ENCODE assay signal across 18 cellular contexts in the genomic region with DNA sequence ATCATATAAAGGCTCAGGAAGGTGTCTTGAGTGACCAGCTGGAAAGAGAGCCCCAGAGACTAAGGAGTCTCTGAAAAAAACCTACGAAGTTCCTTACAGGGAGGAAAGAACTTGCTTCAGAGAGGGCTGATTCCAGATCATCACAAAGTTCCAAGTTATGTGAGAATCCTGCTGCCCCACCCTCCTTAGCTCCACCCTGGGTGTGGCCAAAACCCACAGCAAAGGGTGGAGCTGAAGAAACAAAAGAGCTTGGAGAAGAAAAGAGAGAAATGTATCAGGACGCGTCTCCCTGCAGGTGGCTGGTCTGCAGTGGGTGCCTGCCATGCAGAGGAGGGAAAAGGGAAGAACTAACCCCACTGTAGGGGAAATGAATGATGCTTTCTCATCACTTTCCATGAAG. TPM values are rescaled to one million over a fixed set of nuclear protein-coding genes. Genes with fewer than 3 reads are reported as not detected.
DNase-seq lines count a peak whose midpoint lies in the region; ATAC-seq and TF ChIP-seq lines count a peak whose summit lies in the region.
"Had no signal": no experiment of that assay in that cellular context is flagged by ENCODE, and none has a peak within 500 bp of the region (broad histone marks: within the 10 kb centered on the region; RNA-seq: fewer than 3 reads in every experiment).

No MANE protein-coding gene starts in this region.

- POLR2A ChIA-PET in MCF 10A (lab: Yijun Ruan, JAX) = interaction anchor here (1.4 to 2.5 kb wide), 4 partner anchors 47 to 563 kb away, joined by 3 to 14 read pairs (median 6); partner anchors contain the start of gene RMP24
- POLR2A ChIA-PET in naive thymus-derived CD4-positive, alpha-beta T cell (lab: Charles Lee) = no interaction called here

- H3K4me1 ChIP-seq in breast epithelium (no peaks in the 10 kb centered on the region), RWPE2 (ENCODE audit: insufficient read depth, poor library complexity, severe bottlenecking) (peaks cover 28% of the 10 kb centered on the region)
- peaks cover 0 to 7% of the 10 kb centered on the region in 2 donors for H3K4me1 ChIP-seq in naive thymus-derived CD4-positive, alpha-beta T cell (ENCODE audit: control insufficient read depth in 2 of 2, insufficient read depth in 2 of 2, low read length in 2 of 2)
- H3K4me1 ChIP-seq: body of pancreas had no signal

- H3K27ac Mint-ChIP-seq in MCF 10A (ENCODE audit: low read depth, unreplicated experiment) = peak overlapping the region; percentile 80
- H3K27ac Mint-ChIP-seq in naive thymus-derived CD4-positive, alpha-beta T cell = no peak overlapping the region
- H3K27ac Mint-ChIP-seq: activated CD4-positive, alpha-beta memory T cell treated with anti-CD3 and anti-CD28 coated beads for 36 hours; activated naive CD4-positive, alpha-beta T cell treated with anti-CD3 and anti-CD28 coated beads, Interleukin-2, amount 50 U/mL, for 24 hours; activated T-cell treated with anti-CD3 and anti-CD28 coated beads, Interleukin-2, amount 50 U/mL, for 24 hours; stimulated activated effector memory CD8-positive, alpha-beta T cell treated with anti-CD3 and anti-CD28 coated beads, Interleukin-12 subunit alpha, Interleukin-12 subunit beta, amount 100 ng/mL, for 72 hours had no signal

- no peak overlapping the region for H3K4me3 Mint-ChIP-seq in MCF 10A (ENCODE audit: unreplicated experiment)
- H3K4me3 Mint-ChIP-seq in naive thymus-derived CD4-positive, alpha-beta T cell = no peak overlapping the region
- H3K4me3 Mint-ChIP-seq: activated CD4-positive, alpha-beta memory T cell treated with anti-CD3 and anti-CD28 coated beads for 36 hours; activated naive CD4-positive, alpha-beta T cell treated with anti-CD3 and anti-CD28 coated beads, Interleukin-2, amount 50 U/mL, for 24 hours; activated T-cell treated with anti-CD3 and anti-CD28 coated beads, Interleukin-2, amount 50 U/mL, for 24 hours; stimulated activated effector memory CD8-positive, alpha-beta T cell treated with anti-CD3 and anti-CD28 coated beads, Interleukin-12 subunit alpha, Interleukin-12 subunit beta, amount 100 ng/mL, for 72 hours had no signal

- no peaks in the 10 kb centered on the region for H3K9me3 Mint-ChIP-seq in MCF 10A (ENCODE audit: unreplicated experiment)
- no peaks in the 10 kb centered on the region for H3K9me3 Mint-ChIP-seq in naive thymus-derived CD4-positive, alpha-beta T cell
- H3K9me3 Mint-ChIP-seq: activated CD4-positive, alpha-beta memory T cell treated with anti-CD3 and anti-CD28 coated beads for 36 hours; activated naive CD4-positive, alpha-beta T cell treated with anti-CD3 and anti-CD28 coated beads, Interleukin-2, amount 50 U/mL, for 24 hours; activated T-cell treated with anti-CD3 and anti-CD28 coated beads, Interleukin-2, amount 50 U/mL, for 24 hours; stimulated activated effector memory CD8-positive, alpha-beta T cell treated with anti-CD3 and anti-CD28 coated beads, Interleukin-12 subunit alpha, Interleukin-12 subunit beta, amount 100 ng/mL, for 72 hours had no signal

- H3K36me3 ChIP-seq in breast epithelium (no peaks in the 10 kb centered on the region), RWPE2 (ENCODE audit: low read depth) (no peaks in the 10 kb centered on the region)
- H3K36me3 ChIP-seq in naive thymus-derived CD4-positive, alpha-beta T cell (ENCODE audit: control insufficient read depth in 2 of 3, insufficient read depth in 3 of 3, low read length in 3 of 3) = no peaks in the 10 kb centered on the region
- H3K36me3 ChIP-seq: upper lobe of left lung had no signal

- H3K27me3 ChIP-seq in breast epithelium = no peaks in the 10 kb centered on the region
- no peaks in the 10 kb centered on the region for H3K27me3 ChIP-seq in RWPE2 (ENCODE audit: insufficient read depth, poor library complexity, severe bottlenecking)
- no peaks in the 10 kb centered on the region for H3K27me3 ChIP-seq in naive thymus-derived CD4-positive, alpha-beta T cell (ENCODE audit: control insufficient read depth in 2 of 2, insufficient read depth in 2 of 2, low read length in 2 of 2)
- H3K27me3 ChIP-seq: body of pancreas, upper lobe of left lung had no signal

- BruUV-seq in MCF 10A (replicated peaks; lab: Mats Ljungman, UMichigan) = no TSS peak

- CTCF ChIA-PET in MCF 10A (lab: Yijun Ruan, JAX) = interaction anchor here (0.6 to 2.8 kb wide), 6 partner anchors 24 to 312 kb away, joined by 3 to 12 read pairs (median 4); no protein-coding TSS in a partner anchor
- CTCF ChIA-PET in naive thymus-derived CD4-positive, alpha-beta T cell (lab: Charles Lee) = interaction anchor here (0.8 kb wide), 1 partner anchor 14 kb away, joined by 3 read pairs; no protein-coding TSS in a partner anchor

- no peaks in the 10 kb centered on the region for H3K9me3 ChIP-seq in breast epithelium
- H3K9me3 ChIP-seq in RWPE2 (ENCODE audit: severe bottlenecking) = no peaks in the 10 kb centered on the region
- H3K9me3 ChIP-seq in naive thymus-derived CD4-positive, alpha-beta T cell (ENCODE audit: control insufficient read depth in 2 of 3, low read length in 3 of 3) = no peaks in the 10 kb centered on the region
- H3K9me3 ChIP-seq: body of pancreas, upper lobe of left lung had no signal

- TF ChIP-seq CTCF in MCF 10A (IDR thresholded peaks at IDR 0.05; ENCODE audit: unreplicated experiment) (no peak), breast epithelium (IDR thresholded peaks at IDR 0.05) (no peak), RWPE2 (IDR thresholded peaks at IDR 0.05; ENCODE audit: poor library complexity, severe bottlenecking) (no peak)

- H3K4me1 Mint-ChIP-seq in MCF 10A (ENCODE audit: insufficient read depth, unreplicated experiment) = peaks cover 37% of the 10 kb centered on the region
- H3K4me1 Mint-ChIP-seq in naive thymus-derived CD4-positive, alpha-beta T cell = peaks cover 17 to 44% (median 21%) of the 10 kb centered on the region in 7 donors

- no peak for TF ChIP-seq POLR2A in breast epithelium (IDR thresholded peaks at IDR 0.05)

- H3K4me3 ChIP-seq in breast epithelium (no peak overlapping the region), RWPE2 (ENCODE audit: severe bottlenecking) (no peak overlapping the region)
- H3K4me3 ChIP-seq in naive thymus-derived CD4-positive, alpha-beta T cell (ENCODE audit: low read length) = no peak overlapping the region
- H3K4me3 ChIP-seq: body of pancreas, upper lobe of left lung had no signal

- intact Hi-C loops in MCF 10A (cut with micrococcal nuclease) (loop anchor here (2.0 to 10.0 kb wide), 9 partner anchors 47 to 542 kb away; partner anchors contain the start of gene GALNT1), breast epithelium (cut with DNase I; ENCODE audit: low total_unique reads) (loop anchor here (10.0 kb wide), 1 partner anchor 175 kb away; the partner anchor contains the start of gene GALNT1)
- intact Hi-C loops in naive thymus-derived CD4-positive, alpha-beta T cell (cut with micrococcal nuclease) = loop anchor here (2.0 to 10.0 kb wide), 6 partner anchors 23 to 875 kb away; partner anchors contain the start of genes GALNT1 (in 2 of the 2) and INO80C (in 2 of the 2)

- no peaks in the 10 kb centered on the region for H3K36me3 Mint-ChIP-seq in MCF 10A (ENCODE audit: insufficient read depth, unreplicated experiment)
- no peaks in the 10 kb centered on the region for H3K36me3 Mint-ChIP-seq in naive thymus-derived CD4-positive, alpha-beta T cell
- H3K36me3 Mint-ChIP-seq: activated CD4-positive, alpha-beta memory T cell treated with anti-CD3 and anti-CD28 coated beads for 36 hours; activated naive CD4-positive, alpha-beta T cell treated with anti-CD3 and anti-CD28 coated beads, Interleukin-2, amount 50 U/mL, for 24 hours; stimulated activated effector memory CD8-positive, alpha-beta T cell treated with anti-CD3 and anti-CD28 coated beads, Interleukin-12 subunit alpha, Interleukin-12 subunit beta, amount 100 ng/mL, for 72 hours had no signal

- peak; percentile 46; the same call in 1 of the 3 replicates for ATAC-seq in RWPE2 (ENCODE audit: low read depth)
- ATAC-seq in esophagus mucosa = peak; percentile 70
- ATAC-seq in naive thymus-derived CD4-positive, alpha-beta T cell = no peak
- ATAC-seq in HG02885 (IDR thresholded peaks at IDR 0.05; ENCODE audit: poor library complexity, unreplicated experiment) = no peak
- ATAC-seq: body of pancreas had no signal

- no peaks in the 10 kb centered on the region for H3K27me3 Mint-ChIP-seq in MCF 10A (ENCODE audit: insufficient read depth, unreplicated experiment)
- peaks cover 0 to 11% (median 4%) of the 10 kb centered on the region in 5 donors for H3K27me3 Mint-ChIP-seq in naive thymus-derived CD4-positive, alpha-beta T cell
- H3K27me3 Mint-ChIP-seq: activated naive CD4-positive, alpha-beta T cell treated with anti-CD3 and anti-CD28 coated beads, Interleukin-2, amount 50 U/mL, for 24 hours; activated T-cell treated with anti-CD3 and anti-CD28 coated beads, Interleukin-2, amount 50 U/mL, for 24 hours had no signal

- DNase-seq in MCF 10A (ENCODE audit: unreplicated experiment) (peak; percentile 48), breast epithelium (ENCODE audit: low spot score in 2 of 2) (no peak), RWPE2 (ENCODE audit: low spot score) (no peak), NCI-H510A treated with DMSO at 0.1 percent for 48 hours (lab: John Stamatoyannopoulos, UW) (no peak)
- no peak for DNase-seq in naive thymus-derived CD4-positive, alpha-beta T cell
- no peak for DNase-seq in stimulated activated naive CD4-positive, alpha-beta T cell treated with Interleukin-2 at 50 U/mL for 16 hours (lab: John Stamatoyannopoulos, UW)
- DNase-seq: activated CD4-positive, alpha-beta memory T cell treated with anti-CD3 and anti-CD28 coated beads for 36 hours; activated T-cell treated with anti-CD3 and anti-CD28 coated beads, Interleukin-2, amount 50 U/mL, for 24 hours; body of pancreas; mesendoderm; NCI-H2029 treated with DMSO at 0.1 percent for 48 hours; NCI-H524; stimulated activated CD4-positive, alpha-beta T cell treated with anti-CD3 and anti-CD28 coated beads, Interleukin-12 subunit alpha, Interleukin-12 subunit beta, amount 100 ng/mL, for 4 hours; upper lobe of left lung had no signal

- H3K27ac ChIP-seq in breast epithelium (no peak overlapping the region), RWPE2 (ENCODE audit: poor library complexity, severe bottlenecking) (peak overlapping the region; percentile 3)
- no peak overlapping the region for H3K27ac ChIP-seq in naive thymus-derived CD4-positive, alpha-beta T cell (ENCODE audit: low read depth, low read length)
- H3K27ac ChIP-seq: body of pancreas, upper lobe of left lung had no signal

RNA-seq across cellular contexts. Expression of gene ZNF396, which starts 32.8 kb away (rescaled TPM):
- 1.2 and 2.0 TPM in 2 replicates for total RNA-seq in MCF 10A (2022)
- total RNA-seq in breast epithelium = 1 to 10 TPM; 2.4 to 7.8 (median 4.3) TPM
- 0.80 TPM for total RNA-seq in esophagus mucosa
- 1 to 10 TPM in 2 of 5 experiments, under 1 TPM in 3; 0.11 to 8.2 (median 0.54) TPM for total RNA-seq in naive thymus-derived CD4-positive, alpha-beta T cell
- polyA plus RNA-seq in naive thymus-derived CD4-positive, alpha-beta T cell = 1 to 10 TPM; 1.0 to 1.6 TPM

Comparison
In these comparisons a context has a peak if more than half of its experiments do, and no peak if none do; other contexts are left out.
1. ATAC-seq: peak in RWPE2 (single experiment) and esophagus mucosa (single experiment); none in naive thymus-derived CD4-positive, alpha-beta T cell (single experiment) and HG02885 (single experiment).